ENCODE assay signal across 8 cellular contexts in genomic region chr10:91901784-91902677, GRCh38. TPM values are rescaled to one million over a fixed set of nuclear protein-coding genes. Genes with fewer than 3 reads are reported as not detected.
DNase-seq lines count a peak whose midpoint lies in the region; ATAC-seq and TF ChIP-seq lines count a peak whose summit lies in the region.

No MANE protein-coding gene starts in this region.

- H3K27me3 ChIP-seq in skeletal muscle satellite cell (ENCODE audit: control insufficient read depth, insufficient read depth, low read length): no peaks in the 10 kb centered on the region

- no peaks in the 10 kb centered on the region for H3K9me3 ChIP-seq in skeletal muscle satellite cell (replicated peaks; ENCODE audit: low read length)

- no peak overlapping the region for H3K9ac ChIP-seq in skeletal muscle satellite cell (ENCODE audit: low read depth, low read length)

- H3K4me2 ChIP-seq in skeletal muscle satellite cell (ENCODE audit: low read length): peak overlapping the region; percentile 38

- H3K4me1 ChIP-seq in skeletal muscle satellite cell (ENCODE audit: control insufficient read depth, insufficient read depth, low read length): peaks cover 21% of the 10 kb centered on the region

- no peaks in the 10 kb centered on the region for H3K36me3 ChIP-seq in skeletal muscle satellite cell (ENCODE audit: insufficient read depth, low read length)

- no peak for TF ChIP-seq EP300 in Ishikawa (IDR thresholded peaks at IDR 0.05; ENCODE audit: borderline replicate concordance)

- DNase-seq in AG20443 (ENCODE audit: low spot score) (peak; percentile 51), epithelial cell of prostate (ENCODE audit: low read depth, low spot score) (peak; percentile 75), NCI-H345 treated with DMSO at 0.1 percent for 48 hours (lab: John Stamatoyannopoulos, UW; ENCODE audit: unreplicated experiment) (no peak), NAMALWA (ENCODE audit: low spot score) (no peak)
- peak; percentile 76 for DNase-seq in activated CD4-positive, alpha-beta T cell treated with anti-CD3 and anti-CD28 coated beads for 48 hours

- no peak overlapping the region for H3K4me3 ChIP-seq in skeletal muscle satellite cell (ENCODE audit: low read length)

- peak overlapping the region; percentile 31 for H3K27ac ChIP-seq in epithelial cell of prostate

- no peak for TF ChIP-seq RAD21 in Ishikawa (IDR thresholded peaks at IDR 0.05; ENCODE audit: low read depth)

- no peak for ATAC-seq in HG03139 (IDR thresholded peaks at IDR 0.05; ENCODE audit: unreplicated experiment)

TF ChIP-seq in Ishikawa, 13 proteins besides CTCF, POLR2A, EP300 and RAD21:
- TF ChIP-seq NFIC (IDR thresholded peaks at IDR 0.05): no peak
- no peak for TF ChIP-seq TCF12 (IDR thresholded peaks at IDR 0.05; ENCODE audit: low read depth)
- TF ChIP-seq CREB1 (IDR thresholded peaks at IDR 0.05; ENCODE audit: low read depth): no peak
- no peak for TF ChIP-seq FOXM1 (IDR thresholded peaks at IDR 0.05; ENCODE audit: borderline replicate concordance, low read depth)
- no peak for TF ChIP-seq TAF1 (IDR thresholded peaks at IDR 0.05; ENCODE audit: low read depth)
- TF ChIP-seq CEBPB (IDR thresholded peaks at IDR 0.05): peak; percentile 73
- TF ChIP-seq YY1 (IDR thresholded peaks at IDR 0.05; ENCODE audit: low read depth): no peak
- TF ChIP-seq TEAD4 (IDR thresholded peaks at IDR 0.05): no peak

RNA-seq across cellular contexts. Expression of gene FGFBP3, which starts 7.3 kb away (rescaled TPM):
- total RNA-seq in skeletal muscle satellite cell (2012; rRNA removed): 0.22 and 0.25 TPM in 2 replicates

RNA-seq across cellular contexts. Expression of gene BTAF1, which starts 21.5 kb away (rescaled TPM):
- 32.3 and 34.2 TPM in 2 replicates for total RNA-seq in skeletal muscle satellite cell (2012; rRNA removed)

Comparison
In these comparisons a context has a peak if more than half of its experiments do, and no peak if none do; other contexts are left out.
1. DNase-seq: peak in AG20443 (single experiment), activated CD4-positive, alpha-beta T cell treated with anti-CD3 and anti-CD28 coated beads for 48 hours (single experiment) and epithelial cell of prostate (single experiment); none in NCI-H345 treated with DMSO at 0.1 percent for 48 hours (single experiment) and NAMALWA (single experiment).